In the genomic region with DNA sequence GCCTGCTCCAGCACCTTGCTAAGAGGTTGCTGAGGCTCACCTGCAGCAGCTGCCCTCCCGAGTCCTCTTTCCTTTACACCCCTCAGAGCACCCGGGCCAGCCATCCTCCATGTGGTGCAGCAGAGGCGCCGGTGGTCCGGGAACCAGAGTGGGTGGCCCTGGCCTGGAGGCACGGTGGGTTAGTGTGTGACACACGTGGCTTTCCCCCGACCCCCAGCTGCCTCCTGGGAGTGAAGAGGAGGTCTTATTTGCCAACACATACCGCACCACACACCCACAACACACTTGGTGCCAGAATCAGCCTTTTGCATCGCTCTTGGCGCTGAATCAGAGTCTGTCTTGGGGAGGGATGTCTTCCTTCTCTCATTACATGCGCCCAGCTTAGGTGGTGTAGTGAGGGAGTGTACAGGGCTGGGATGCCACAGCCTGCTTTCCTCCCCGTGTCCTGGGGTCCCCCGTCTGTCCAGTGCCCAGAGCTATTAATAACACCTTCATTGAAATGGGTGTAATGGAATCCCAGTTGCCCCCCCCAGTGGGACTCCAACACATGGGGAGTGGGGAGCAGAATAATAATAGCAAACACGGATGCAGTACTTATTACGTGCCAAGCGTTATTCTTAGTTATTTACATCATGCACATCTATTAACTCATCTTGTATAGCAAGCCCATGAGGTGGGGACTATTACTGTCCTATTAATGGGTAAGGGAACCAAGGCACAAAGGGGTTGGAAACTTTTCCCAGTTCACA, we compare ENCODE assay signal across 2 cellular contexts.
TF ChIP-seq lines count a peak whose summit lies in the region.

No MANE protein-coding gene starts in this region.

TF ChIP-seq in liver, 16 proteins besides CTCF, POLR2A, EP300 and RAD21:
- TF ChIP-seq NR2F2 (IDR thresholded peaks at IDR 0.05) (no peak), HNF4A (conservative IDR thresholded peaks at IDR 0.05) (no peak), EGR1 (IDR thresholded peaks at IDR 0.05; ENCODE audit: low read depth in 2 of 2) (no peak), GABPA (IDR thresholded peaks at IDR 0.05 in 1 of 2, conservative IDR thresholded peaks at IDR 0.05 in 1 of 2) (no peak), FOXA2 (IDR thresholded peaks at IDR 0.05) (no peak), SP1 (IDR thresholded peaks at IDR 0.05) (no peak), ATF3 (IDR thresholded peaks at IDR 0.05) (no peak), FOXA1 (IDR thresholded peaks at IDR 0.05) (no peak), HNF4G (IDR thresholded peaks at IDR 0.05) (no peak), YY1 (IDR thresholded peaks at IDR 0.05) (no peak), JUND (IDR thresholded peaks at IDR 0.05) (no peak), TAF1 (conservative IDR thresholded peaks at IDR 0.05) (no peak)
- TF ChIP-seq, protein P1, sequence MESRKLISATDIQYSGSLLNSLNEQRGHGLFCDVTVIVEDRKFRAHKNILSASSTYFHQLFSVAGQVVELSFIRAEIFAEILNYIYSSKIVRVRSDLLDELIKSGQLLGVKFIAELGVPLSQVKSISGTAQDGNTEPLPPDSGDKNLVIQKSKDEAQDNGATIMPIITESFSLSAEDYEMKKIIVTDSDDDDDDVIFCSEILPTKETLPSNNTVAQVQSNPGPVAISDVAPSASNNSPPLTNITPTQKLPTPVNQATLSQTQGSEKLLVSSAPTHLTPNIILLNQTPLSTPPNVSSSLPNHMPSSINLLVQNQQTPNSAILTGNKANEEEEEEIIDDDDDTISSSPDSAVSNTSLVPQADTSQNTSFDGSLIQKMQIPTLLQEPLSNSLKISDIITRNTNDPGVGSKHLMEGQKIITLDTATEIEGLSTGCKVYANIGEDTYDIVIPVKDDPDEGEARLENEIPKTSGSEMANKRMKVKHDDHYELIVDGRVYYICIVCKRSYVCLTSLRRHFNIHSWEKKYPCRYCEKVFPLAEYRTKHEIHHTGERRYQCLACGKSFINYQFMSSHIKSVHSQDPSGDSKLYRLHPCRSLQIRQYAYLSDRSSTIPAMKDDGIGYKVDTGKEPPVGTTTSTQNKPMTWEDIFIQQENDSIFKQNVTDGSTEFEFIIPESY (IDR thresholded peaks at IDR 0.05), result no peak
- TF ChIP-seq, protein P2, sequence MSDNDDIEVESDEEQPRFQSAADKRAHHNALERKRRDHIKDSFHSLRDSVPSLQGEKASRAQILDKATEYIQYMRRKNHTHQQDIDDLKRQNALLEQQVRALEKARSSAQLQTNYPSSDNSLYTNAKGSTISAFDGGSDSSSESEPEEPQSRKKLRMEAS (IDR thresholded peaks at IDR 0.05), result no peak
TF ChIP-seq in liver: peak in this region for 0.

TF ChIP-seq in HepG2, 621 proteins besides CTCF, POLR2A, EP300 and RAD21:
- no peak for TF ChIP-seq ZNF496 (CRISPR knock-in tag; IDR thresholded peaks at IDR 0.05; ENCODE audit: insufficient replicate concordance)
- no peak for TF ChIP-seq ZC3H4 (CRISPR knock-in tag; IDR thresholded peaks at IDR 0.05; ENCODE audit: borderline replicate concordance)
- no peak for TF ChIP-seq HHEX (CRISPR knock-in tag; IDR thresholded peaks at IDR 0.05)
- TF ChIP-seq ZNF788 (CRISPR knock-in tag; IDR thresholded peaks at IDR 0.05; ENCODE audit: borderline replicate concordance), result no peak
- no peak for TF ChIP-seq CCDC6 (CRISPR knock-in tag; IDR thresholded peaks at IDR 0.05)
- TF ChIP-seq TBL1XR1 (IDR thresholded peaks at IDR 0.05; ENCODE audit: borderline replicate concordance, low read length, partially characterized antibody), result no peak
- no peak for TF ChIP-seq SMARCC2 (IDR thresholded peaks at IDR 0.05)
- TF ChIP-seq ZKSCAN5 (CRISPR knock-in tag; IDR thresholded peaks at IDR 0.05), result no peak
- no peak for TF ChIP-seq FOXC1 (CRISPR knock-in tag; IDR thresholded peaks at IDR 0.05; ENCODE audit: borderline replicate concordance)
- TF ChIP-seq, protein P3, sequence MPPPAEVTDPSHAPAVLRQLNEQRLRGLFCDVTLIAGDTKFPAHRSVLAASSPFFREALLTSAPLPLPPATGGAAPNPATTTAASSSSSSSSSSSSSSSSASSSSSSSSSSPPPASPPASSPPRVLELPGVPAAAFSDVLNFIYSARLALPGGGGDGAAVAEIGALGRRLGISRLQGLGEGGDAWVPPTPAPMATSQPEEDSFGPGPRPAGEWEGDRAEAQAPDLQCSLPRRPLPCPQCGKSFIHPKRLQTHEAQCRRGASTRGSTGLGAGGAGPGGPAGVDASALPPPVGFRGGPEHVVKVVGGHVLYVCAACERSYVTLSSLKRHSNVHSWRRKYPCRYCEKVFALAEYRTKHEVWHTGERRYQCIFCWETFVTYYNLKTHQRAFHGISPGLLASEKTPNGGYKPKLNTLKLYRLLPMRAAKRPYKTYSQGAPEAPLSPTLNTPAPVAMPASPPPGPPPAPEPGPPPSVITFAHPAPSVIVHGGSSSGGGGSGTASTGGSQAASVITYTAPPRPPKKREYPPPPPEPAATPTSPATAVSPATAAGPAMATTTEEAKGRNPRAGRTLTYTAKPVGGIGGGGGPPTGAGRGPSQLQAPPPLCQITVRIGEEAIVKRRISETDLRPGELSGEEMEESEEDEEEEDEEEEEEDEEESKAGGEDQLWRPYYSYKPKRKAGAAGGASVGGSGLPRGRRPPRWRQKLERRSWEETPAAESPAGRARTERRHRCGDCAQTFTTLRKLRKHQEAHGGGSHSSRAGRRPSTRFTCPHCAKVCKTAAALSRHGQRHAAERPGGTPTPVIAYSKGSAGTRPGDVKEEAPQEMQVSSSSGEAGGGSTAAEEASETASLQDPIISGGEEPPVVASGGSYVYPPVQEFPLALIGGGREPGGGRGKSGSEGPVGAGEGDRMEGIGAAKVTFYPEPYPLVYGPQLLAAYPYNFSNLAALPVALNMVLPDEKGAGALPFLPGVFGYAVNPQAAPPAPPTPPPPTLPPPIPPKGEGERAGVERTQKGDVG (CRISPR knock-in tag; IDR thresholded peaks at IDR 0.05; ENCODE audit: borderline replicate concordance), result no peak
- TF ChIP-seq, protein P4, sequence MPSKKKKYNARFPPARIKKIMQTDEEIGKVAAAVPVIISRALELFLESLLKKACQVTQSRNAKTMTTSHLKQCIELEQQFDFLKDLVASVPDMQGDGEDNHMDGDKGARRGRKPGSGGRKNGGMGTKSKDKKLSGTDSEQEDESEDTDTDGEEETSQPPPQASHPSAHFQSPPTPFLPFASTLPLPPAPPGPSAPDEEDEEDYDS (CRISPR knock-in tag; IDR thresholded peaks at IDR 0.05), result no peak
- TF ChIP-seq, protein P5, sequence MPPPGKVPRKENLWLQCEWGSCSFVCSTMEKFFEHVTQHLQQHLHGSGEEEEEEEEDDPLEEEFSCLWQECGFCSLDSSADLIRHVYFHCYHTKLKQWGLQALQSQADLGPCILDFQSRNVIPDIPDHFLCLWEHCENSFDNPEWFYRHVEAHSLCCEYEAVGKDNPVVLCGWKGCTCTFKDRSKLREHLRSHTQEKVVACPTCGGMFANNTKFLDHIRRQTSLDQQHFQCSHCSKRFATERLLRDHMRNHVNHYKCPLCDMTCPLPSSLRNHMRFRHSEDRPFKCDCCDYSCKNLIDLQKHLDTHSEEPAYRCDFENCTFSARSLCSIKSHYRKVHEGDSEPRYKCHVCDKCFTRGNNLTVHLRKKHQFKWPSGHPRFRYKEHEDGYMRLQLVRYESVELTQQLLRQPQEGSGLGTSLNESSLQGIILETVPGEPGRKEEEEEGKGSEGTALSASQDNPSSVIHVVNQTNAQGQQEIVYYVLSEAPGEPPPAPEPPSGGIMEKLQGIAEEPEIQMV (CRISPR knock-in tag; IDR thresholded peaks at IDR 0.05; ENCODE audit: low read depth), result no peak
- TF ChIP-seq ISX (CRISPR knock-in tag; conservative IDR thresholded peaks at IDR 0.05), result no peak
- TF ChIP-seq SIN3A (IDR thresholded peaks at IDR 0.05; ENCODE audit: borderline replicate concordance, low read depth, low read length), result no peak
- TF ChIP-seq ZBTB46 (CRISPR knock-in tag; IDR thresholded peaks at IDR 0.05; ENCODE audit: borderline replicate concordance), result no peak
- TF ChIP-seq NCOR1 (IDR thresholded peaks at IDR 0.05; ENCODE audit: borderline replicate concordance, low read length), result no peak
- no peak for TF ChIP-seq GABPB1 (CRISPR knock-in tag; IDR thresholded peaks at IDR 0.05)
